Comparison of ENCODE assay signal across 8 cellular contexts in the genomic region with DNA sequence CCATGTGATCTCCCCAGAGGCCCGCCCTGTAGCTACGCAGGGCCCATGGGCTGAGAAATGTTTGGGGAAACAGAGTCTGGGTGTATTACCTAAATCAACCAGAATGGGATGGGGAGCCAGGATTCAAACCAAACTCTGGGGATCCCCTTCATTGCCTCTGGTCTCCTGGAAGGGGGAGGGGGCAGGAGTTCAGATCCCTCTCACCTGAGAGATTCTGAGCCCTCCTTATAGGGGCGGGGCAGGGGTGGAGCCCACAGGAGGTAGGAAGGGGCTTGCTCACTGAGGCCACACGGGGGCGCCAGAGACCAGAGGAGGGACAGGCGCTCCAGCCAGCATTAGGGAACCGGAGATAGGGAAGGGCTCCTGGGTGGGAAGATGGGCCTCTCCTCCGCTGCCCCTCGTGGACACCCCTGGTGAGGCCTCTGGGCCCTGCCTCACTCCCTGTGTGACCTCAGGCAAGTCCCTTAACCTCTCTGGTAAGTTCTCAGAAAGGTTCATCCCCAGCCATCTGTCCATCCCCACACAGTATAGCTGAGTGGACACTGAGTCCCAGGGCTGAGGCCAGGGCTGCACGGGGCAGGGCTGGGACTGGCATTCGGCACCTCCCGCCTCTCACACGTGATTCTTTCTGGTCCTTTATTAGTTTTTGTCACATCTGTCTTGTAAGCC. TPM values are rescaled to one million over a fixed set of nuclear protein-coding genes. Genes with fewer than 3 reads are reported as not detected.
A peak's percentile ranks its signal among the peaks of the same experiment; 100 is the strongest.
DNase-seq lines count a peak whose midpoint lies in the region; ATAC-seq and TF ChIP-seq lines count a peak whose summit lies in the region.

No MANE protein-coding gene starts in this region.

- no peaks in the 10 kb centered on the region for H3K9me3 Mint-ChIP-seq in osteocyte (ENCODE audit: unreplicated experiment)

- H3K4me3 Mint-ChIP-seq in osteocyte (ENCODE audit: unreplicated experiment): no peak overlapping the region

- POLR2A ChIA-PET in SK-N-SH (lab: Yijun Ruan, JAX): no interaction called here

- 42% methylated on average over 6 of the region's 13 CpGs for WGBS in SK-N-SH (ENCODE audit: low lambda C conversion rate)
- WGBS in thyroid gland, 2 donors: 14 to 31% methylated on average over 9 to 12 of the region's 13 CpGs

- H3K4me1 ChIP-seq in SK-N-SH (ENCODE audit: control insufficient read depth in 1 of 2, insufficient read depth in 2 of 2, low read depth in 1 of 2, low read length in 1 of 2) (peaks cover 5 to 7% of the 10 kb centered on the region in 2 experiments; a peak in 2 of 4 replicates), thyroid gland (peaks cover 15 to 21% of the 10 kb centered on the region in 2 donors)

- peak; percentile 95 for TF ChIP-seq RAD21 in SK-N-SH (IDR thresholded peaks at IDR 0.05; ENCODE audit: low read length)

- H3K27ac Mint-ChIP-seq in osteocyte (ENCODE audit: unreplicated experiment): no peak overlapping the region

- H3K27me3 ChIP-seq in SK-N-SH (ENCODE audit: insufficient read depth) (no peaks in the 10 kb centered on the region), thyroid gland (no peaks in the 10 kb centered on the region)

- no peaks in the 10 kb centered on the region for H3K9me2 ChIP-seq in SK-N-SH

- H3K4me3 ChIP-seq in SK-N-SH (ENCODE audit: low read depth in 2 of 2, low read length in 1 of 2): peak overlapping the region in 1 of 2 experiments; percentile 39; a peak in 1 of 4 replicates
- H3K4me3 ChIP-seq in thyroid gland (replicated peaks in 1 of 3): no peak overlapping the region

- no peak for ATAC-seq in HG03280 (IDR thresholded peaks at IDR 0.05; ENCODE audit: unreplicated experiment)

- CTCF ChIA-PET in SK-N-SH (lab: Yijun Ruan, JAX): interaction anchor here (0.6 to 12.8 kb wide), 27 partner anchors 9 to 271 kb away, joined by 3 to 530 read pairs (median 4); partner anchors contain the start of genes BATF2, EHD1, PPP2R5B and ZNHIT2

- H3K9me3 ChIP-seq in SK-N-SH (no peaks in the 10 kb centered on the region), thyroid gland (no peaks in the 10 kb centered on the region)

- no peak for TF ChIP-seq POLR2A in thyroid gland (IDR thresholded peaks at IDR 0.05)

- no peaks in the 10 kb centered on the region for H3K79me2 ChIP-seq in SK-N-SH (ENCODE audit: insufficient read depth)

- H3K4me2 ChIP-seq in SK-N-SH: no peak overlapping the region

- TF ChIP-seq EP300 in SK-N-SH (IDR thresholded peaks at IDR 0.05; ENCODE audit: borderline replicate concordance in 1 of 2, low read depth in 1 of 2, low read length in 1 of 2): no peak

- no peaks in the 10 kb centered on the region for H3K27me3 Mint-ChIP-seq in osteocyte (ENCODE audit: unreplicated experiment)

- no peaks in the 10 kb centered on the region for H3K36me3 ChIP-seq in SK-N-SH (replicated peaks in 1 of 2; ENCODE audit: control insufficient read depth in 1 of 2, insufficient read depth in 2 of 2, low read length in 1 of 2)
- H3K36me3 ChIP-seq in thyroid gland: no peaks in the 10 kb centered on the region

- no peak overlapping the region for H2AFZ ChIP-seq in SK-N-SH (ENCODE audit: low read depth)

- no peaks in the 10 kb centered on the region for H4K20me1 ChIP-seq in SK-N-SH (ENCODE audit: insufficient read depth)

- peaks cover 35% of the 10 kb centered on the region for H3K4me1 Mint-ChIP-seq in osteocyte (ENCODE audit: unreplicated experiment)

- no peak overlapping the region for H3K9ac ChIP-seq in SK-N-SH

- intact Hi-C loops in thyroid gland (cut with DNase I): loop anchor here (2.0 to 10.0 kb wide), 2 partner anchors 48 to 178 kb away; partner anchors contain the start of gene SNX15

- H3K27ac ChIP-seq in SK-N-SH (ENCODE audit: low read depth in 2 of 2, low read length in 1 of 2): no peak overlapping the region
- no peak overlapping the region for H3K27ac ChIP-seq in thyroid gland

- peak; percentile 89 for DNase-seq in NCI-H1105 treated with DMSO at 0.1 percent for 48 hours (lab: John Stamatoyannopoulos, UW)
- peak; percentile 97 for DNase-seq in SK-N-SH
- DNase-seq in activated naive CD4-positive, alpha-beta T cell treated with Interleukin-2 at 50 U/mL for 16 hours: peak; percentile 92
- peak; percentile 89 for DNase-seq in germinal center (ENCODE audit: low spot score)
- peak; percentile 96 for DNase-seq in osteocyte (ENCODE audit: extremely low spot score, unreplicated experiment)
- peak; percentile 89 to 95 for DNase-seq in thyroid gland

- TF ChIP-seq CTCF in GM12801 (IDR thresholded peaks at IDR 0.05; ENCODE audit: extremely low read depth, insufficient read length) (peak; percentile 51), SK-N-SH (IDR thresholded peaks at IDR 0.05) (peak; percentile 96), osteocyte (IDR thresholded peaks at IDR 0.05) (peak; percentile 98), thyroid gland (IDR thresholded peaks at IDR 0.05) (peak; percentile 90 to 99 (median 98))

- H3F3A ChIP-seq in SK-N-SH (replicated peaks; ENCODE audit: insufficient read depth): peaks cover 15% of the 10 kb centered on the region

- H3K36me3 Mint-ChIP-seq in osteocyte (ENCODE audit: unreplicated experiment): no peaks in the 10 kb centered on the region

TF ChIP-seq in SK-N-SH, 30 proteins besides CTCF, POLR2A, EP300 and RAD21:
- TF ChIP-seq SMC3 (IDR thresholded peaks at IDR 0.05; ENCODE audit: low read depth, low read length) (peak; percentile 88), CHD2 (IDR thresholded peaks at IDR 0.05; ENCODE audit: low read length, partially characterized antibody) (peak; percentile 60), RXRA (IDR thresholded peaks at IDR 0.05; ENCODE audit: borderline replicate concordance, low read depth) (no peak), YY1 (IDR thresholded peaks at IDR 0.05; ENCODE audit: low read depth) (no peak)
- TF ChIP-seq, protein P1, sequence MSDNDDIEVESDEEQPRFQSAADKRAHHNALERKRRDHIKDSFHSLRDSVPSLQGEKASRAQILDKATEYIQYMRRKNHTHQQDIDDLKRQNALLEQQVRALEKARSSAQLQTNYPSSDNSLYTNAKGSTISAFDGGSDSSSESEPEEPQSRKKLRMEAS (IDR thresholded peaks at IDR 0.05; ENCODE audit: low read depth): 0 out of 2 replicates have a peak, but pooled peaks have one; percentile 32

RNA-seq across cellular contexts. Expression of gene CDC42BPG, which starts 2.7 kb away (rescaled TPM):
- 0.33 and 0.42 TPM in 2 replicates for polyA plus RNA-seq in SK-N-SH (2012; rRNA removed)
- polyA plus RNA-seq in SK-N-SH (2012; cell fraction: cytosol; rRNA removed): 0.15 and 0.25 TPM in 2 replicates
- polyA plus RNA-seq in SK-N-SH (2012; cell fraction: nucleus; rRNA removed): 1.00 and 1.3 TPM in 2 replicates
- total RNA-seq in osteocyte (0.68 and 1.7 TPM in 2 replicates), thyroid gland (10 to 100 TPM in 2 of 4 donors, 1 to 10 TPM in 2; 7.8 to 13.9 (median 10.2) TPM)

RNA-seq across cellular contexts. Expression of gene EHD1, which starts 31.3 kb away (rescaled TPM):
- 57.6 and 93.3 TPM in 2 replicates for polyA plus RNA-seq in SK-N-SH (2012; rRNA removed)
- 34.4 and 51.6 TPM in 2 replicates for polyA plus RNA-seq in SK-N-SH (2012; cell fraction: cytosol; rRNA removed)
- polyA plus RNA-seq in SK-N-SH (2012; cell fraction: nucleus; rRNA removed): 104 and 118 TPM in 2 replicates
- total RNA-seq in osteocyte: 57.4 and 61.0 TPM in 2 replicates
- 10 to 100 TPM; 53.5 to 90.7 (median 67.4) TPM for total RNA-seq in thyroid gland

RNA-seq across cellular contexts. Expression of gene MEN1, which starts 36.8 kb away (rescaled TPM):
- polyA plus RNA-seq in SK-N-SH (2012; rRNA removed): 40.7 and 52.9 TPM in 2 replicates
- polyA plus RNA-seq in SK-N-SH (2012; cell fraction: cytosol; rRNA removed): 17.3 and 26.9 TPM in 2 replicates
- polyA plus RNA-seq in SK-N-SH (2012; cell fraction: nucleus; rRNA removed): 101 and 105 TPM in 2 replicates
- total RNA-seq in osteocyte (27.1 and 29.2 TPM in 2 replicates), thyroid gland (10 to 100 TPM; 23.5 to 31.5 (median 25.1) TPM)

RNA-seq across cellular contexts. Expression of gene MAP4K2, which starts 44.1 kb away (rescaled TPM):
- polyA plus RNA-seq in SK-N-SH (2012; rRNA removed): 17.4 and 20.0 TPM in 2 replicates
- 6.5 and 10.8 TPM in 2 replicates for polyA plus RNA-seq in SK-N-SH (2012; cell fraction: cytosol; rRNA removed)
- 52.1 and 63.7 TPM in 2 replicates for polyA plus RNA-seq in SK-N-SH (2012; cell fraction: nucleus; rRNA removed)
- total RNA-seq in osteocyte (16.0 and 18.6 TPM in 2 replicates), thyroid gland (10 to 100 TPM; 35.5 to 77.8 (median 37.5) TPM)
